In the genomic region with DNA sequence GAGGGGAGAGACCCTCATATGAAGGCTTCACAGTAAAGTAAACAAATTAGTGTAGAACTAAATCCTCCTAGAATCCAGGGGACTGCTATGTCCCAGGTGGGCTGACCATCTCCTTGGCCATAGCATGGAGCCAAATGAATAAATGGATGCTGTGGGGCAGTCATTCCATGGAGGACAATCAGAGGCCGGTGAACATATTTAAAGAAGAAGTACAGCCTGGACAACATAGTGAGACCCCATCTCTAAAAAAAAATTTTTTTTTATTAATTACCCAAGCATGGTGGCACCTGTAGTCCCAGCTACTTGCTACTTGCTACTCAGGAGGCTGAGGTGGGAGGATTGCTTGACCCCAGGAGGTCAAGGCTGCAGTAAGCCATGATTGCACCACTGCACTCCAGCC, we compare ENCODE assay signal across 14 cellular contexts.
"Had no signal": no experiment of that assay in that cellular context is flagged by ENCODE, and none has a peak within 500 bp of the region (broad histone marks: within the 10 kb centered on the region; RNA-seq: fewer than 3 reads in every experiment).

No MANE protein-coding gene starts in this region.

- FAIRE-seq: endometrium had no signal

- ATAC-seq: left lobe of liver; naive thymus-derived CD4-positive, alpha-beta T cell had no signal

- H3K4me3 ChIP-seq: lung, thoracic aorta, upper lobe of left lung had no signal

- H3K27ac ChIP-seq: thoracic aorta, upper lobe of left lung, WERI-Rb-1 had no signal

- H3K36me3 ChIP-seq: thoracic aorta, upper lobe of left lung, WERI-Rb-1 had no signal

- H3K9me3 ChIP-seq: thoracic aorta, upper lobe of left lung had no signal

- H3K27me3 ChIP-seq: upper lobe of left lung had no signal

- DNase-seq: activated naive CD4-positive, alpha-beta T cell treated with Interleukin-2 at 50 U/mL for 16 hours; activated naive CD8-positive, alpha-beta T cell treated with anti-CD3 and anti-CD28 coated beads for 36 hours; effector CD4-positive, alpha-beta T cell; immature natural killer cell; retina; stimulated activated CD4-positive, alpha-beta T cell treated with anti-CD3 and anti-CD28 coated beads, Interleukin-2, amount 100 ng/mL, for 48 hours; stimulated activated naive CD4-positive, alpha-beta T cell had no signal
